In the genomic region with DNA sequence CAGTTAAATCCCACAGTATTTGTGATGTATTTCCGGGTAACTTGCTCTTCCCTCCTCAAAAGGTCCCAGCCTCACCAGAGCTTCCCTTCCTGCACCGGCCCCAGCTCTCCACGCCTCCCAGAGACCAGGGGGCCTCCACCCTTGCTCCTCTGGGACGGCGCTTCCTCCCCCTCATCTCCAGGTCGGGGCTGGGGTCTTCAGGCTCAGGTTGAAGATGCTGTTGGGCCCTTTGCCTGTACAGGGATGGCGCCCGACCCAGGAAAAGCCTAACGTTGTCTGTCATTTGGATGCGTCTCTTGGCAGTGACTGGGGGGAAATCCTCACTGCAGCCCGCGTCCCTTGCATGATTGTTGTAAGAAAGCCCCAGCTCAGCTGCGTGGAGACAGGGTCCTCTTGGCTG, we compare ENCODE assay signal across 26 cellular contexts.
"Had no signal": no experiment of that assay in that cellular context is flagged by ENCODE, and none has a peak within 500 bp of the region (broad histone marks: within the 10 kb centered on the region; RNA-seq: fewer than 3 reads in every experiment).

No MANE protein-coding gene starts in this region.

- H3K27me3 Mint-ChIP-seq: activated CD4-positive, alpha-beta memory T cell treated with anti-CD3 and anti-CD28 coated beads, Interleukin-2, amount 10 ng/mL, durations not matched to agents 7 days and 5 days; activated CD4-positive, alpha-beta T cell treated with anti-CD3 and anti-CD28 coated beads, Interleukin-2, amount 10 ng/mL, durations not matched to agents 7 days and 5 days had no signal

- H3K4me3 ChIP-seq: esophagus muscularis mucosa, heart left ventricle had no signal

- H3K36me3 ChIP-seq: brain microvascular endothelial cell, esophagus muscularis mucosa, gastrocnemius medialis, heart left ventricle had no signal

- H3K4me3 Mint-ChIP-seq: activated CD4-positive, alpha-beta memory T cell treated with anti-CD3 and anti-CD28 coated beads, Interleukin-2, amount 10 ng/mL, durations not matched to agents 7 days and 5 days; activated CD4-positive, alpha-beta T cell treated with anti-CD3 and anti-CD28 coated beads, Interleukin-2, amount 10 ng/mL, durations not matched to agents 7 days and 5 days; activated naive CD8-positive, alpha-beta T cell; activated T-cell treated with anti-CD3 and anti-CD28 coated beads, Interleukin-2, amount 50 U/mL, for 4 hours; activated T-helper 17 cell treated with anti-CD3 and anti-CD28 coated beads, Interleukin-2, amount 50 U/mL, for 72 hours; effector memory CD8-positive, alpha-beta T cell had no signal

- H3K27ac Mint-ChIP-seq: activated CD4-positive, alpha-beta memory T cell treated with anti-CD3 and anti-CD28 coated beads, Interleukin-2, amount 10 ng/mL, durations not matched to agents 7 days and 5 days; activated CD4-positive, alpha-beta T cell treated with anti-CD3 and anti-CD28 coated beads, Interleukin-2, amount 10 ng/mL, durations not matched to agents 7 days and 5 days; activated naive CD8-positive, alpha-beta T cell; activated T-helper 17 cell treated with anti-CD3 and anti-CD28 coated beads, Interleukin-2, amount 50 U/mL, for 72 hours; effector memory CD8-positive, alpha-beta T cell had no signal

- H3K27me3 ChIP-seq: brain microvascular endothelial cell, foreskin keratinocyte had no signal

- H3K27ac ChIP-seq: brain microvascular endothelial cell, esophagus muscularis mucosa, foreskin keratinocyte, gastrocnemius medialis, heart left ventricle had no signal

- H3K4me1 Mint-ChIP-seq: activated CD4-positive, alpha-beta memory T cell treated with anti-CD3 and anti-CD28 coated beads, Interleukin-2, amount 10 ng/mL, durations not matched to agents 7 days and 5 days had no signal

- DNase-seq: activated CD4-positive, alpha-beta memory T cell treated with anti-CD3 and anti-CD28 coated beads, Interleukin-2, amount 10 ng/mL, durations not matched to agents 7 days and 5 days; activated CD4-positive, alpha-beta T cell treated with anti-CD3 and anti-CD28 coated beads for 1 hour; activated CD4-positive, alpha-beta T cell treated with anti-CD3 and anti-CD28 coated beads for 4 hours; activated CD4-positive, alpha-beta T cell treated with anti-CD3 and anti-CD28 coated beads, Interleukin-2, amount 10 ng/mL, durations not matched to agents 7 days and 5 days; activated CD4-positive, alpha-beta T cell treated with anti-CD3 and anti-CD28 coated beads, Interleukin-2, amount 50 U/mL, for 4 hours; activated effector memory CD4-positive, alpha-beta T cell treated with Interleukin-2 at 50 U/mL for 16 hours; activated gamma-delta T cell treated with Interleukin-2 at 50 U/mL for 16 hours; activated naive CD4-positive, alpha-beta T cell treated with anti-CD3 and anti-CD28 coated beads, Interleukin-2, amount 50 U/mL, for 16 hours; activated naive CD4-positive, alpha-beta T cell treated with Interleukin-2 at 50 U/mL for 16 hours; activated T-cell treated with anti-CD3 and anti-CD28 coated beads, Interleukin-2, amount 50 U/mL, for 4 hours; amniotic stem cell; anterior cingulate cortex; brain microvascular endothelial cell; caudate nucleus; cortex of kidney; dermis blood vessel endothelial cell; effector CD4-positive, alpha-beta T cell; effector memory CD8-positive, alpha-beta T cell; erythroblast; foreskin keratinocyte; gastrocnemius medialis; heart left ventricle; T-helper 2 cell had no signal

- H3K4me1 ChIP-seq: foreskin keratinocyte, gastrocnemius medialis, heart left ventricle had no signal

- H3K36me3 Mint-ChIP-seq: activated naive CD8-positive, alpha-beta T cell had no signal

- ATAC-seq: activated T-cell treated with anti-CD3 and anti-CD28 coated beads, Interleukin-2, amount 50 U/mL, for 4 hours; activated T-helper 17 cell treated with anti-CD3 and anti-CD28 coated beads, Interleukin-2, amount 50 U/mL, for 72 hours; effector memory CD8-positive, alpha-beta T cell; foreskin keratinocyte; gastrocnemius medialis; heart left ventricle had no signal

- H3K9me3 Mint-ChIP-seq: activated CD4-positive, alpha-beta memory T cell treated with anti-CD3 and anti-CD28 coated beads, Interleukin-2, amount 10 ng/mL, durations not matched to agents 7 days and 5 days; activated CD4-positive, alpha-beta T cell treated with anti-CD3 and anti-CD28 coated beads, Interleukin-2, amount 10 ng/mL, durations not matched to agents 7 days and 5 days; activated T-cell treated with anti-CD3 and anti-CD28 coated beads, Interleukin-2, amount 50 U/mL, for 4 hours; activated T-helper 17 cell treated with anti-CD3 and anti-CD28 coated beads, Interleukin-2, amount 50 U/mL, for 72 hours had no signal
